13 cellular contexts compared by ENCODE assay signal in the genomic region with DNA sequence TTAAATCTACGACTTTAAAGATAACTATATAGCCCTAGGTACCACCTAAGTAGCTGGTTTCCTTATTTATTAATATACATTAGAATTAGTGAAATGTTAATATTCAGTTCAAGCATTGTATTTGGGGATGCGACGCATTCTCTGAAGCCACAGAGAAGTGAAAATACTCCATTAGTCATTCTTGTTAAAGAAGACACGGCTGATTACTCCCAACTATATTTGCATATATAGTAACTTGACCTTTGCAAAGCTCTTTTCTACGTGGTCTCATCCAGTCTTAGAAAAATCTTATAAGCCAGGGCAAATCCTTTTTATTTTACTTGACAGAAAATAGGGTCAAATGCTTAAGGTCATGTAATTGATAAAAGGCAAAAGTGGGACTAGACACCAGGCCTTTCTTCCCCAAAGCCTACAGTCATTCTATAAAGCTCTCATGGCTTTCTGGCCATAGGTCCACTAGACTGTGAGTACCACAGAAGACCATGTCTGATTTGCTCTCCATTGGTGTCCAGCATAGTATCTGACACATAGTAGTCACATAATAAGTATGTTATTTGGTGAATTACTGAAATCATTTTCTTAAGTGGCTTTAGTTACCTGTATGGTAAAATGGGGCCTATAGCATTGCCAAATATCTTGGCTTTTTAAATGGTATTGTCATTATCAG.
DNase-seq lines count a peak whose midpoint lies in the region; ATAC-seq lines count a peak whose summit lies in the region.
"Had no signal": no experiment of that assay in that cellular context is flagged by ENCODE, and none has a peak within 500 bp of the region (broad histone marks: within the 10 kb centered on the region; RNA-seq: fewer than 3 reads in every experiment).

No MANE protein-coding gene starts in this region.

- ATAC-seq in GM18499 (IDR thresholded peaks at IDR 0.05; ENCODE audit: insufficient read depth, unreplicated experiment) (peak; percentile 84), GM19467 (IDR thresholded peaks at IDR 0.05; ENCODE audit: unreplicated experiment) (peak; percentile 84), HG02973 (IDR thresholded peaks at IDR 0.05; ENCODE audit: unreplicated experiment) (peak; percentile 91)

- DNase-seq in NCI-H526 treated with DMSO at 0.1 percent for 48 hours (lab: John Stamatoyannopoulos, UW) (peak; percentile 38), LoVo (ENCODE audit: low spot score) (no peak), NCI-H82 (lab: John Stamatoyannopoulos, UW) (no peak), NCI-H345 treated with DMSO at 0.1 percent for 48 hours (lab: John Stamatoyannopoulos, UW; ENCODE audit: unreplicated experiment) (no peak)
- DNase-seq in activated CD8-positive, alpha-beta memory T cell treated with anti-CD3 and anti-CD28 coated beads, Interleukin-2, amount 50 U/mL, for 48 hours, result no peak
- DNase-seq: activated naive CD4-positive, alpha-beta T cell treated with anti-CD3 and anti-CD28 coated beads, Interleukin-2, amount 10 ng/mL, durations not matched to agents 7 days and 5 days; Caco-2; dorsolateral prefrontal cortex; NK-92 treated with Interleukin-12 subunit alpha and Interleukin-12 subunit beta, amount 100 ng/mL, for 24 hours; small intestine had no signal
